33 cellular contexts compared by ENCODE assay signal in genomic region chr1:5576111-5577065, GRCh38.
"Had no signal": no experiment of that assay in that cellular context is flagged by ENCODE, and none has a peak within 500 bp of the region (broad histone marks: within the 10 kb centered on the region; RNA-seq: fewer than 3 reads in every experiment).

No MANE protein-coding gene starts in this region.

- H3K9me3 Mint-ChIP-seq: activated B cell treated with CpG ODN at 0.5 μM for 24 hours; activated CD4-positive, alpha-beta memory T cell treated with anti-CD3 and anti-CD28 coated beads for 36 hours; activated naive CD8-positive, alpha-beta T cell treated with anti-CD3 and anti-CD28 coated beads for 36 hours; activated T-cell treated with anti-CD3 and anti-CD28 coated beads, Interleukin-2, amount 50 U/mL, for 4 hours; activated T-helper 1 cell treated with anti-CD3 and anti-CD28 coated beads, Interleukin-12 subunit alpha, Interleukin-12 subunit beta, Interleukin-2, Interleukin-4 antibody, amounts not matched to agents 30 ng/mL and 10 ng/mL and 1 ng/mL, durations not matched to agents 14 hours and 24 hours and 36 hours had no signal

- H3K4me3 ChIP-seq: PC-9 had no signal

- H3K36me3 ChIP-seq: brain microvascular endothelial cell had no signal

- H3K27me3 ChIP-seq: brain microvascular endothelial cell had no signal

- H3K4me1 Mint-ChIP-seq: activated B cell treated with CpG ODN at 0.5 μM for 24 hours; activated naive CD8-positive, alpha-beta T cell treated with anti-CD3 and anti-CD28 coated beads for 36 hours had no signal

- H3K36me3 Mint-ChIP-seq: activated CD4-positive, alpha-beta memory T cell treated with anti-CD3 and anti-CD28 coated beads for 36 hours; activated naive CD8-positive, alpha-beta T cell treated with anti-CD3 and anti-CD28 coated beads for 36 hours had no signal

- H3K4me3 Mint-ChIP-seq: activated B cell treated with CpG ODN at 0.5 μM for 24 hours; activated CD4-positive, alpha-beta memory T cell treated with anti-CD3 and anti-CD28 coated beads for 36 hours; activated naive CD8-positive, alpha-beta T cell treated with anti-CD3 and anti-CD28 coated beads for 36 hours; activated T-cell treated with anti-CD3 and anti-CD28 coated beads, Interleukin-2, amount 50 U/mL, for 4 hours; activated T-helper 1 cell treated with anti-CD3 and anti-CD28 coated beads, Interleukin-12 subunit alpha, Interleukin-12 subunit beta, Interleukin-2, Interleukin-4 antibody, amounts not matched to agents 30 ng/mL and 10 ng/mL and 1 ng/mL, durations not matched to agents 14 hours and 24 hours and 36 hours had no signal

- H3K27ac ChIP-seq: brain microvascular endothelial cell, KMS-11, PC-9, RWPE1, VCaP had no signal

- DNase-seq: activated B cell treated with CpG ODN at 0.5 μM for 24 hours; activated CD4-positive, alpha-beta memory T cell treated with anti-CD3 and anti-CD28 coated beads for 36 hours; activated CD4-positive, alpha-beta T cell treated with anti-CD3 and anti-CD28 coated beads for 4 hours; activated CD4-positive, alpha-beta T cell treated with anti-CD3 and anti-CD28 coated beads, Interleukin-2, amount 50 U/mL, for 1 hour; activated CD4-positive, CD25-positive, alpha-beta regulatory T cell treated with anti-CD3 and anti-CD28 coated beads, Interleukin-2, amount 50 U/mL, for 72 hours; activated gamma-delta T cell treated with Interleukin-2 at 50 U/mL for 16 hours; activated naive CD4-positive, alpha-beta T cell treated with anti-CD3 and anti-CD28 coated beads, Interleukin-2, amount 50 U/mL, for 16 hours; activated naive CD8-positive, alpha-beta T cell treated with anti-CD3 and anti-CD28 coated beads for 36 hours; activated T-cell treated with anti-CD3 and anti-CD28 coated beads for 4 hours; activated T-cell treated with anti-CD3 and anti-CD28 coated beads, Interleukin-2, amount 50 U/mL, for 4 hours; amniotic stem cell; aorta; brain microvascular endothelial cell; central memory CD4-positive, alpha-beta T cell; NCI-H1105; NCI-H1417 treated with DMSO at 0.1 percent for 48 hours; NCI-H1694 treated with DMSO at 0.1 percent for 48 hours; NCI-H2029 treated with DMSO at 0.1 percent for 48 hours; NCI-H2107; NCI-H2171; NCI-H510A; NCI-H526; NCI-H748 treated with DMSO at 0.1 percent for 48 hours; NK-92 treated with Interleukin-12 subunit alpha and Interleukin-12 subunit beta, amount 100 ng/mL, for 24 hours; PC-9; SW 1271; T-helper 1 cell; T-helper 2 cell; T-helper 9 cell had no signal

- H3K27ac Mint-ChIP-seq: activated B cell treated with CpG ODN at 0.5 μM for 24 hours; activated CD4-positive, alpha-beta memory T cell treated with anti-CD3 and anti-CD28 coated beads for 36 hours; activated naive CD8-positive, alpha-beta T cell treated with anti-CD3 and anti-CD28 coated beads for 36 hours; activated T-helper 1 cell treated with anti-CD3 and anti-CD28 coated beads, Interleukin-12 subunit alpha, Interleukin-12 subunit beta, Interleukin-2, Interleukin-4 antibody, amounts not matched to agents 30 ng/mL and 10 ng/mL and 1 ng/mL, durations not matched to agents 14 hours and 24 hours and 36 hours had no signal
